10 cellular contexts compared by ENCODE assay signal in genomic region chr10:110820321-110820814, GRCh38. TPM values are rescaled to one million over a fixed set of nuclear protein-coding genes. Genes with fewer than 3 reads are reported as not detected.
DNase-seq lines count a peak whose midpoint lies in the region; ATAC-seq, FAIRE-seq and TF ChIP-seq lines count a peak whose summit lies in the region.
"Had no signal": no experiment of that assay in that cellular context is flagged by ENCODE, and none has a peak within 500 bp of the region (broad histone marks: within the 10 kb centered on the region; RNA-seq: fewer than 3 reads in every experiment).

No MANE protein-coding gene starts in this region.

- H3K79me2 ChIP-seq in keratinocyte (ENCODE audit: control insufficient read depth, insufficient read depth, low read length): no peaks in the 10 kb centered on the region

- intact Hi-C loops in gastrocnemius medialis (cut with DNase I; ENCODE audit: low total_unique reads): loop anchor here (1.0 to 10.0 kb wide), 2 partner anchors 52 to 76 kb away; no protein-coding TSS in a partner anchor
- intact Hi-C loops in posterior vena cava (cut with DNase I): loop anchor here in 1 of 2 donors (5.0 kb wide), 1 partner anchor 52 kb away; the partner anchor contains the start of gene PDCD4

- peak; percentile 83 for DNase-seq in DMS 273 (lab: John Stamatoyannopoulos, UW; ENCODE audit: unreplicated experiment)
- DNase-seq in cerebellar nuclear complex (lab: John Stamatoyannopoulos, UW): peak; percentile 89 to 93
- DNase-seq in keratinocyte (ENCODE audit: low read depth, low spot score): no peak
- peak; percentile 76 to 87 for DNase-seq in gastrocnemius medialis
- DNase-seq in NCI-H1105 treated with DMSO at 0.1 percent for 48 hours (lab: John Stamatoyannopoulos, UW): no peak
- no peak for DNase-seq in posterior vena cava (ENCODE audit: low spot score)
- DNase-seq: activated T-cell treated with anti-CD3 and anti-CD28 coated beads, Interleukin-2, amount 50 U/mL, for 48 hours; COR-L47 had no signal

- peak in 1 of 2 donors; percentile 20 for TF ChIP-seq POLR2A in gastrocnemius medialis (IDR thresholded peaks at IDR 0.05)

- H3K4me1 ChIP-seq in keratinocyte (ENCODE audit: control insufficient read depth, extremely low read depth, insufficient read depth, low read length): peaks cover 2% of the 10 kb centered on the region
- H3K4me1 ChIP-seq in gastrocnemius medialis: peaks cover 74 to 79% of the 10 kb centered on the region in 2 donors

- H3K9me3 ChIP-seq in keratinocyte (ENCODE audit: control insufficient read depth, low read depth, low read length) (no peaks in the 10 kb centered on the region), gastrocnemius medialis (no peaks in the 10 kb centered on the region)

- dilution Hi-C loops in keratinocyte (cut with MboI; ENCODE audit: extremely low pct_ligation_motif_present, low sequenced_read_pairs): no loop called here

- FAIRE-seq in keratinocyte (lab: Jason Lieb, UNC): no peak

- no peaks in the 10 kb centered on the region for H4K20me1 ChIP-seq in keratinocyte (ENCODE audit: control insufficient read depth, extremely low read depth, insufficient read depth, low read length)

- in situ Hi-C loops in gastrocnemius medialis (cut with MboI; ENCODE audit: low sequenced_read_pairs in 4 of 4): no loop called here

- no peaks in the 10 kb centered on the region for H3K9me1 ChIP-seq in keratinocyte (ENCODE audit: control insufficient read depth, extremely low read depth, insufficient read depth, low read length)

- no peak overlapping the region for H3K4me2 ChIP-seq in keratinocyte (ENCODE audit: control insufficient read depth, extremely low read depth, insufficient read depth, low read depth, low read length)

- no peak overlapping the region for H3K9ac ChIP-seq in keratinocyte (ENCODE audit: control insufficient read depth, extremely low read depth, insufficient read depth, low read length)

- TF ChIP-seq CTCF in keratinocyte (optimal IDR thresholded peaks at IDR 0.05 in 1 of 3, IDR thresholded peaks at IDR 0.05 in 1 of 3, conservative IDR thresholded peaks at IDR 0.05 in 1 of 3; ENCODE audit: extremely low read depth in 1 of 3, insufficient read depth in 2 of 3, low read length in 3 of 3) (no peak), gastrocnemius medialis (IDR thresholded peaks at IDR 0.05 in 4 of 5, conservative IDR thresholded peaks at IDR 0.05 in 1 of 5) (no peak)

- ATAC-seq in gastrocnemius medialis (peak; percentile 88), HG02840 (IDR thresholded peaks at IDR 0.05; ENCODE audit: low FRiP score, unreplicated experiment) (no peak), GM19023 (IDR thresholded peaks at IDR 0.05; ENCODE audit: unreplicated experiment) (no peak)

- H3K27me3 ChIP-seq in keratinocyte (ENCODE audit: control insufficient read depth, extremely low read depth, insufficient read depth, low read length) (peaks cover 1% of the 10 kb centered on the region), gastrocnemius medialis (no peaks in the 10 kb centered on the region)

- H3K27ac ChIP-seq in keratinocyte (ENCODE audit: control insufficient read depth, insufficient read depth, low read length): no peak overlapping the region
- H3K27ac ChIP-seq in gastrocnemius medialis: peak overlapping the region; percentile 87 to 96 (median 90)

- no peak overlapping the region for H3K4me3 ChIP-seq in keratinocyte (ENCODE audit: control insufficient read depth in 2 of 3, extremely low read depth in 1 of 3, insufficient read depth in 2 of 3, low read depth in 1 of 3, low read length in 3 of 3)
- H3K4me3 ChIP-seq in gastrocnemius medialis: no peak overlapping the region

- peak overlapping the region; percentile 2 for H2AFZ ChIP-seq in keratinocyte (ENCODE audit: control insufficient read depth, low read length)

- H3K36me3 ChIP-seq in keratinocyte (ENCODE audit: control insufficient read depth in 2 of 2, extremely low read depth in 1 of 2, insufficient read depth in 2 of 2, low read length in 2 of 2) (no peaks in the 10 kb centered on the region), gastrocnemius medialis (no peaks in the 10 kb centered on the region)

RNA-seq across cellular contexts. Expression of gene PDCD4, which starts 51.4 kb away (rescaled TPM):
- 63.1 to 146 TPM (median 99.7 TPM) in 3 replicates for polyA plus RNA-seq in keratinocyte
- 334 TPM for polyA plus RNA-seq in keratinocyte (2011; ENCODE audit: low read depth)
- 60.6 and 83.9 TPM in 2 replicates for polyA plus RNA-seq in keratinocyte (2011; cell fraction: cytosol; rRNA removed)
- 75.6 and 156 TPM in 2 replicates for polyA plus RNA-seq in keratinocyte (2011; cell fraction: nucleus; rRNA removed)
- polyA plus RNA-seq in keratinocyte (2012; ENCODE audit: low replicate concordance): 80.0 and 198 TPM in 2 replicates
- 8.4 to 29.0 TPM (median 14.0 TPM) in 3 replicates for polyA minus RNA-seq in keratinocyte
- 27.0 TPM for polyA minus RNA-seq in keratinocyte (2011; cell fraction: cytosol; rRNA and poly(A)+ RNA removed)
- 37.1 and 90.1 TPM in 2 replicates for polyA minus RNA-seq in keratinocyte (2011; cell fraction: nucleus; rRNA and poly(A)+ RNA removed)
- total RNA-seq in gastrocnemius medialis (10 to 100 TPM in 1 of 4 donors, 1 to 10 TPM in 3; 6.4 to 15.6 (median 9.8) TPM), posterior vena cava (10 to 100 TPM; 54.9 to 55.0 TPM)

Comparison
In these comparisons a context has a peak if more than half of its experiments do, and no peak if none do; other contexts are left out.
1. DNase-seq: peak in DMS 273 (single experiment), cerebellar nuclear complex (2 of 2) and gastrocnemius medialis (2 of 2); none in keratinocyte (single experiment), NCI-H1105 treated with DMSO at 0.1 percent for 48 hours (single experiment) and posterior vena cava (single experiment).
2. ATAC-seq: peak in gastrocnemius medialis (2 of 2); none in HG02840 (single experiment) and GM19023 (single experiment).